8 cellular contexts compared by ENCODE assay signal in the genomic region with DNA sequence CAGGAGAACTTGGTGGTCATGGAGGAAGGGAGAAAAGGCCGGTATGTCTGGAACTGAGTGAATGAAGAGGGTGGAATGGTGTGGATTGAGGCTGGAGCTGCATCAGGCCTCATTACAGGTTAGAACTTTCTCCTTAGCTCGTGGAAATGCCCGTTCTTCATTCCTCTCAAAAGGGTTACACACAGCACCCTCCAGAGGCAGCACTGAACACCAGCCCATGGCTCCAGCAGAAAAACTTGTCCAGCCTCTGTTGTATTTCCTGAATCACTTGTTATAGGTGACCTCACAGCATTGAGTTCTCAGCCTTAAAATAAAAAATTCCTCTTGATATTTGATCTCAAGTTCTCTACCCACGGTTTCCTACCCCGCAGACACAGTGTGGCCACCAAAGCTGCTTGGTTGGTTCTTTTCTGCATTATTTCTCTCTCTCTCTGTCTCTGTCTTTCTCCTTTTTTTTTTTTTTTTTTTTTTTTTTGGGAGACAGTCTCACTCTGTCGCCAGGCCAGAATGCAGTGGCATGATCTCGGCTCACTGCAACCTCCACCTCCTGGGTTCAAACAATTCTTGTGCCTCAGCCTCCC.
DNase-seq lines count a peak whose midpoint lies in the region; ATAC-seq and TF ChIP-seq lines count a peak whose summit lies in the region.

No MANE protein-coding gene starts in this region.

- peaks cover 21% of the 10 kb centered on the region for H3K36me3 ChIP-seq in adipocyte (ENCODE audit: control insufficient read depth, insufficient read depth, low read length, severe bottlenecking)

- H3K4me1 ChIP-seq in adipocyte (ENCODE audit: control insufficient read depth, insufficient read depth, low read length), result peaks cover 11% of the 10 kb centered on the region

- no peak overlapping the region for H3K9ac ChIP-seq in adipocyte (ENCODE audit: low read length)

- H3K9me3 ChIP-seq in adipocyte (ENCODE audit: control insufficient read depth, low read length), result no peaks in the 10 kb centered on the region

- no peak overlapping the region for H3K4me3 ChIP-seq in adipocyte (ENCODE audit: low read length)
- H3K4me3 ChIP-seq in retinal pigment epithelial cell (ENCODE audit: low read length), result no peak overlapping the region

- intact Hi-C loops in left ventricle myocardium superior (cut with micrococcal nuclease), result loop anchor here (10.0 kb wide), 1 partner anchor 189 kb away; no protein-coding TSS in a partner anchor

- no peaks in the 10 kb centered on the region for H3K27me3 ChIP-seq in adipocyte (replicated peaks; ENCODE audit: control insufficient read depth, insufficient read depth, low read length)

- DNase-seq in stimulated activated CD4-positive, alpha-beta T cell treated with anti-CD3 and anti-CD28 coated beads, Interleukin-1b, Interleukin-23, amount 100 ng/mL, for 48 hours, result peak; percentile 17
- no peak for DNase-seq in stimulated activated CD4-positive, alpha-beta T cell treated with anti-CD3 and anti-CD28 coated beads, Interleukin-2, amount 100 ng/mL, for 48 hours
- peak; percentile 75 for DNase-seq in NCI-H2196 treated with DMSO at 0.1 percent for 48 hours (lab: John Stamatoyannopoulos, UW; ENCODE audit: unreplicated experiment)
- DNase-seq in adipocyte (ENCODE audit: low read depth), result peak; percentile 82
- DNase-seq in left ventricle myocardium superior, result peak; percentile 49
- peak; percentile 48 for DNase-seq in retinal pigment epithelial cell (ENCODE audit: low read depth)
- DNase-seq in NCI-H446 treated with DMSO at 0.1 percent for 48 hours (lab: John Stamatoyannopoulos, UW), result no peak

- ATAC-seq in left ventricle myocardium superior (peak; percentile 87), GM19467 (IDR thresholded peaks at IDR 0.05; ENCODE audit: unreplicated experiment) (no peak)

- TF ChIP-seq CTCF in retinal pigment epithelial cell (conservative IDR thresholded peaks at IDR 0.05; ENCODE audit: low read depth, low read length), result peak; percentile 89

Comparison
In these comparisons a context has a peak if more than half of its experiments do, and no peak if none do; other contexts are left out.
1. DNase-seq: peak in stimulated activated CD4-positive, alpha-beta T cell treated with anti-CD3 and anti-CD28 coated beads, Interleukin-1b, Interleukin-23, amount 100 ng/mL, for 48 hours (single experiment), NCI-H2196 treated with DMSO at 0.1 percent for 48 hours (single experiment), adipocyte (single experiment), left ventricle myocardium superior (single experiment) and retinal pigment epithelial cell (single experiment); none in stimulated activated CD4-positive, alpha-beta T cell treated with anti-CD3 and anti-CD28 coated beads, Interleukin-2, amount 100 ng/mL, for 48 hours (0 of 2) and NCI-H446 treated with DMSO at 0.1 percent for 48 hours (single experiment).